2 cellular contexts compared by ENCODE assay signal in genomic region chr11:13120691-13121090, GRCh38.
TF ChIP-seq lines count a peak whose summit lies in the region.

No MANE protein-coding gene starts in this region.

TF ChIP-seq in IMR-90, 13 proteins besides CTCF, POLR2A, EP300 and RAD21:
- TF ChIP-seq CEBPB (IDR thresholded peaks at IDR 0.05; ENCODE audit: low read depth, low read length) (peak; percentile 68), RCOR1 (IDR thresholded peaks at IDR 0.05; ENCODE audit: insufficient replicate concordance, low read length) (no peak), FOS (IDR thresholded peaks at IDR 0.05; ENCODE audit: low read depth, low read length) (peak; percentile 74), BHLHE40 (IDR thresholded peaks at IDR 0.05; ENCODE audit: low read depth, low read length) (peak; percentile 90), NFE2L2 (IDR thresholded peaks at IDR 0.05; ENCODE audit: low read depth, low read length) (no peak), MAZ (IDR thresholded peaks at IDR 0.05; ENCODE audit: borderline replicate concordance, low read depth, low read length) (no peak), SMC3 (IDR thresholded peaks at IDR 0.05; ENCODE audit: low read depth, low read length) (no peak), MAFK (IDR thresholded peaks at IDR 0.05; ENCODE audit: low read depth, low read length) (peak; percentile 64), CHD1 (IDR thresholded peaks at IDR 0.05; ENCODE audit: low read depth, low read length) (no peak)

TF ChIP-seq in K562, 482 proteins besides CTCF, POLR2A, EP300 and RAD21:
- TF ChIP-seq SOX6 (IDR thresholded peaks at IDR 0.05) (no peak), ZNF253 (CRISPR knock-in tag; conservative IDR thresholded peaks at IDR 0.05) (no peak), CHAMP1 (IDR thresholded peaks at IDR 0.05) (no peak), E2F1 (CRISPR knock-in tag; IDR thresholded peaks at IDR 0.05) (no peak), ZNF277 (CRISPR knock-in tag; IDR thresholded peaks at IDR 0.05; ENCODE audit: borderline replicate concordance) (no peak), HEY1 (CRISPR knock-in tag; IDR thresholded peaks at IDR 0.05; ENCODE audit: borderline replicate concordance) (no peak), TCFL5 (CRISPR knock-in tag; conservative IDR thresholded peaks at IDR 0.05) (no peak), E2F3 (CRISPR knock-in tag; IDR thresholded peaks at IDR 0.05) (no peak), THAP12 (CRISPR knock-in tag; IDR thresholded peaks at IDR 0.05) (no peak), MTA2 (IDR thresholded peaks at IDR 0.05; ENCODE audit: low read depth) (no peak), ZNF263 (CRISPR knock-in tag; IDR thresholded peaks at IDR 0.05; ENCODE audit: borderline replicate concordance) (no peak), MITF (IDR thresholded peaks at IDR 0.05) (no peak), FOXJ2 (tag; IDR thresholded peaks at IDR 0.05) (no peak)
